Comparison of ENCODE assay signal across 7 cellular contexts in the genomic region with DNA sequence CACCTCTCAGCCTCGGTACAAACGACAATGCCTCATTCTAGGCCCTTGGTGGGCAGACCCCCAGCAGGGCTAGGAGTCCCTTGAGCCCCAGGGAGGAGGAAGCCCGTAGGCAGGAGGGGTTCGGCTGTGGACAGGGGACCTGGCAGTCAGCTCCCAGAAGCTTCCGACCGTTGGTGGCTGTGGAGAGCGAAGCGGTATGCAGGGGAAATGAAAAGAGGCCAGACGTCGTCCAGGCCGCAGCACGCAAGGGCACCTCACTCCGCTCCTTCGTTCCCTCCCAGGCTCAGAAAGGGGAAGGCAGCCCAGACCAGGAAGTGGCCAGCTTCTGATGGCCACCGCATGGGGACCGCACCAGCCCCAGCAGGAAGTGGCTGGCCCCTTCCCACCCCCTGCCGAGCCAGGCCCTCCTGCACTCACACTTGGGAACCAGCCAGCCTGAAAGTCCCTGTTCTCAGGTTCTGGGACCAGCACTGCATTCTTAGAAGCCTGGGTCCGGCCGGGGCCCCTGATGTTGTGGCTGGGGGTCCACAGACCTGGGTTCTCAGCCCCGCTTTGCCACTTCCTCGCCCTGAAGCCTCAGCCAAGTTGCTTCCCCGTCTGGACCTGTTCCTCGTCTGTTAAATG.
DNase-seq lines count a peak whose midpoint lies in the region; ATAC-seq and TF ChIP-seq lines count a peak whose summit lies in the region.

No MANE protein-coding gene starts in this region.

- H3K9me3 Mint-ChIP-seq in stimulated activated memory B cell treated with anti-CD40 and anti-IgM and Interleukin-4, amounts not matched to agents 10 μg/mL and 1 μg/mL and 100 μg/mL, for 72 hours = peaks cover 5% of the 10 kb centered on the region

- no peaks in the 10 kb centered on the region for H3K9me3 ChIP-seq in heart right ventricle

- intact Hi-C loops in heart right ventricle (cut with DNase I) = loop anchor here in 4 of 10 donors (5.0 to 10.0 kb wide), 4 partner anchors 68 to 189 kb away; a partner anchor contains a TSS

- no peaks in the 10 kb centered on the region for H3K27me3 Mint-ChIP-seq in stimulated activated memory B cell treated with anti-CD40 and anti-IgM and Interleukin-4, amounts not matched to agents 10 μg/mL and 1 μg/mL and 100 μg/mL, for 72 hours

- no peak overlapping the region for H3K27ac Mint-ChIP-seq in stimulated activated memory B cell treated with anti-CD40 and anti-IgM and Interleukin-4, amounts not matched to agents 10 μg/mL and 1 μg/mL and 100 μg/mL, for 72 hours

- H3K36me3 ChIP-seq in heart right ventricle = no peaks in the 10 kb centered on the region

- DNase-seq in SIG-M5 (lab: John Stamatoyannopoulos, UW) (peak; percentile 28), heart right ventricle (peak; percentile 24 to 33), GM19240 (ENCODE audit: insufficient read length, low spot score) (no peak), NCI-H226 (no peak)

- peak overlapping the region in 1 of 10 donors; percentile 12 for H3K4me3 ChIP-seq in heart right ventricle

- H3K27ac ChIP-seq in heart right ventricle = peak overlapping the region in 1 of 10 donors; percentile 83

- H3K4me3 Mint-ChIP-seq in stimulated activated memory B cell treated with anti-CD40 and anti-IgM and Interleukin-4, amounts not matched to agents 10 μg/mL and 1 μg/mL and 100 μg/mL, for 72 hours = peak overlapping the region; percentile 81

- ATAC-seq in GM18909 (IDR thresholded peaks at IDR 0.05; ENCODE audit: poor library complexity, unreplicated experiment) = peak; percentile 26
- ATAC-seq in heart right ventricle = peak in 7 of 8 donors; percentile 50 to 74 (median 66)
- peak; percentile 39 for ATAC-seq in stimulated activated memory B cell treated with anti-CD40 and anti-IgM and Interleukin-4, amounts not matched to agents 10 μg/mL and 1 μg/mL and 100 μg/mL, for 72 hours
- no peak for ATAC-seq in HG03139 (IDR thresholded peaks at IDR 0.05; ENCODE audit: unreplicated experiment)

- peaks cover 0 to 67% (median 0%) of the 10 kb centered on the region in 9 donors for H3K4me1 ChIP-seq in heart right ventricle

- peaks cover 6% of the 10 kb centered on the region for H3K36me3 Mint-ChIP-seq in stimulated activated memory B cell treated with anti-CD40 and anti-IgM and Interleukin-4, amounts not matched to agents 10 μg/mL and 1 μg/mL and 100 μg/mL, for 72 hours

- H3K4me1 Mint-ChIP-seq in stimulated activated memory B cell treated with anti-CD40 and anti-IgM and Interleukin-4, amounts not matched to agents 10 μg/mL and 1 μg/mL and 100 μg/mL, for 72 hours = peaks cover 79% of the 10 kb centered on the region

- WGBS in heart right ventricle, 2 donors = 62 to 77% methylated on average over 23 of the region's 23 CpGs

- TF ChIP-seq CTCF in heart right ventricle (IDR thresholded peaks at IDR 0.05) = no peak

- peaks cover 0 to 11% (median 5%) of the 10 kb centered on the region in 7 donors for H3K27me3 ChIP-seq in heart right ventricle

Comparison
In these comparisons a context has a peak if more than half of its experiments do, and no peak if none do; other contexts are left out.
1. DNase-seq: peak in SIG-M5 (single experiment) and heart right ventricle (2 of 2); none in GM19240 (single experiment) and NCI-H226 (single experiment).